13 cellular contexts compared by ENCODE assay signal in genomic region chr4:136643416-136643815, GRCh38.
"Had no signal": no experiment of that assay in that cellular context is flagged by ENCODE, and none has a peak within 500 bp of the region (broad histone marks: within the 10 kb centered on the region; RNA-seq: fewer than 3 reads in every experiment).

No MANE protein-coding gene starts in this region.

- ATAC-seq: activated naive CD8-positive, alpha-beta T cell treated with anti-CD3 and anti-CD28 coated beads, Interleukin-2, amount 50 U/mL, for 24 hours; activated T-cell treated with anti-CD3 and anti-CD28 coated beads, Interleukin-2, amount 50 U/mL, for 72 hours; heart left ventricle; natural killer cell; right cardiac atrium; stimulated activated effector memory CD8-positive, alpha-beta T cell treated with anti-CD3 and anti-CD28 coated beads, Interleukin-12 subunit alpha, Interleukin-12 subunit beta, amount 100 ng/mL, for 72 hours had no signal

- H3K9me3 Mint-ChIP-seq: activated CD4-positive, alpha-beta memory T cell treated with anti-CD3 and anti-CD28 coated beads, Interleukin-2, amount 10 ng/mL, durations not matched to agents 7 days and 5 days; natural killer cell had no signal

- H3K4me3 ChIP-seq: ascending aorta, cardiac muscle cell, heart left ventricle, transverse colon had no signal

- H3K27ac ChIP-seq: ascending aorta, cardiac muscle cell, heart left ventricle, transverse colon had no signal

- H3K4me1 ChIP-seq: ascending aorta, heart left ventricle, transverse colon had no signal

- H3K4me3 Mint-ChIP-seq: activated CD4-positive, alpha-beta memory T cell treated with anti-CD3 and anti-CD28 coated beads, Interleukin-2, amount 10 ng/mL, durations not matched to agents 7 days and 5 days; activated naive CD8-positive, alpha-beta T cell treated with anti-CD3 and anti-CD28 coated beads, Interleukin-2, amount 50 U/mL, for 24 hours; activated T-cell treated with anti-CD3 and anti-CD28 coated beads, Interleukin-2, amount 50 U/mL, for 72 hours; natural killer cell; stimulated activated effector memory CD8-positive, alpha-beta T cell treated with anti-CD3 and anti-CD28 coated beads, Interleukin-12 subunit alpha, Interleukin-12 subunit beta, amount 100 ng/mL, for 72 hours had no signal

- H3K9me3 ChIP-seq: ascending aorta, heart left ventricle, transverse colon had no signal

- H3K27ac Mint-ChIP-seq: activated CD4-positive, alpha-beta memory T cell treated with anti-CD3 and anti-CD28 coated beads, Interleukin-2, amount 10 ng/mL, durations not matched to agents 7 days and 5 days; activated naive CD8-positive, alpha-beta T cell treated with anti-CD3 and anti-CD28 coated beads, Interleukin-2, amount 50 U/mL, for 24 hours; activated T-cell treated with anti-CD3 and anti-CD28 coated beads, Interleukin-2, amount 50 U/mL, for 72 hours; natural killer cell; stimulated activated effector memory CD8-positive, alpha-beta T cell treated with anti-CD3 and anti-CD28 coated beads, Interleukin-12 subunit alpha, Interleukin-12 subunit beta, amount 100 ng/mL, for 72 hours had no signal

- H3K27me3 ChIP-seq: ascending aorta, cardiac muscle cell, heart left ventricle, transverse colon had no signal

- H3K36me3 ChIP-seq: ascending aorta, cardiac muscle cell, heart left ventricle, transverse colon had no signal

- DNase-seq: activated CD4-positive, alpha-beta memory T cell treated with anti-CD3 and anti-CD28 coated beads, Interleukin-2, amount 10 ng/mL, durations not matched to agents 7 days and 5 days; activated CD8-positive, alpha-beta memory T cell treated with anti-CD3 and anti-CD28 coated beads, Interleukin-2, amount 50 U/mL, for 4 hours; activated naive CD8-positive, alpha-beta T cell treated with anti-CD3 and anti-CD28 coated beads, Interleukin-2, amount 50 U/mL, for 24 hours; activated T-cell treated with anti-CD3 and anti-CD28 coated beads, Interleukin-2, amount 50 U/mL, for 72 hours; heart left ventricle; natural killer cell; right cardiac atrium; small intestine; T1000; transverse colon had no signal

- H3K4me1 Mint-ChIP-seq: activated CD4-positive, alpha-beta memory T cell treated with anti-CD3 and anti-CD28 coated beads, Interleukin-2, amount 10 ng/mL, durations not matched to agents 7 days and 5 days; activated naive CD8-positive, alpha-beta T cell treated with anti-CD3 and anti-CD28 coated beads, Interleukin-2, amount 50 U/mL, for 24 hours; stimulated activated effector memory CD8-positive, alpha-beta T cell treated with anti-CD3 and anti-CD28 coated beads, Interleukin-12 subunit alpha, Interleukin-12 subunit beta, amount 100 ng/mL, for 72 hours had no signal

- H3K27me3 Mint-ChIP-seq: activated CD4-positive, alpha-beta memory T cell treated with anti-CD3 and anti-CD28 coated beads, Interleukin-2, amount 10 ng/mL, durations not matched to agents 7 days and 5 days; activated naive CD8-positive, alpha-beta T cell treated with anti-CD3 and anti-CD28 coated beads, Interleukin-2, amount 50 U/mL, for 24 hours had no signal

- H3K36me3 Mint-ChIP-seq: stimulated activated effector memory CD8-positive, alpha-beta T cell treated with anti-CD3 and anti-CD28 coated beads, Interleukin-12 subunit alpha, Interleukin-12 subunit beta, amount 100 ng/mL, for 72 hours had no signal
